In genomic region chr14:74881425-74882102, GRCh38 we compare ENCODE assay signal across 1 cellular context.
TF ChIP-seq lines count a peak whose summit lies in the region.

Gene DLST, plus strand, starts transcription at chr14:74881916. Its CDS starts 38 bp downstream, at chr14:74881954.

TF ChIP-seq in HepG2, 621 proteins besides CTCF, POLR2A, EP300 and RAD21 (continued from another document and continues in another):
- TF ChIP-seq ZFP37 (CRISPR knock-in tag; IDR thresholded peaks at IDR 0.05; ENCODE audit: borderline replicate concordance) (no peak), ATF7 (IDR thresholded peaks at IDR 0.05) (peak; percentile 65), ATF7 (CRISPR knock-in tag; IDR thresholded peaks at IDR 0.05) (no peak), ZBTB7A (CRISPR knock-in tag; IDR thresholded peaks at IDR 0.05) (peak; percentile 42; the same call in 1 of the 2 replicates), IKZF4 (CRISPR knock-in tag; IDR thresholded peaks at IDR 0.05; ENCODE audit: borderline replicate concordance, low read depth, not compliant biosample characterization) (peak; percentile 58), BRCA1 (CRISPR knock-in tag; IDR thresholded peaks at IDR 0.05) (no peak), TOPORS (CRISPR knock-in tag; IDR thresholded peaks at IDR 0.05) (peak; percentile 71; the same call in 1 of the 2 replicates), ETV5 (CRISPR knock-in tag; IDR thresholded peaks at IDR 0.05; ENCODE audit: borderline replicate concordance) (peak; percentile 78), HDAC1 (CRISPR knock-in tag; IDR thresholded peaks at IDR 0.05) (peak; percentile 71), ZNF563 (CRISPR knock-in tag; IDR thresholded peaks at IDR 0.05) (peak; percentile 93), ZNF18 (CRISPR knock-in tag; IDR thresholded peaks at IDR 0.05; ENCODE audit: insufficient replicate concordance) (peak; percentile 32), HNF4G (IDR thresholded peaks at IDR 0.05; ENCODE audit: borderline replicate concordance, low read depth, low read length) (peak; percentile 32; the same call in 1 of the 2 replicates), HNF4G (CRISPR knock-in tag; IDR thresholded peaks at IDR 0.05; ENCODE audit: borderline replicate concordance, low read depth) (no peak), RELA (CRISPR knock-in tag; IDR thresholded peaks at IDR 0.05) (0 out of 2 replicates have a peak, but pooled peaks have one; percentile 41), AKAP8 (CRISPR knock-in tag; IDR thresholded peaks at IDR 0.05) (no peak; the same call in 1 of the 2 replicates), ZNF44 (CRISPR knock-in tag; IDR thresholded peaks at IDR 0.05) (no peak), DNMT1 (CRISPR knock-in tag; IDR thresholded peaks at IDR 0.05) (no peak), EED (CRISPR knock-in tag; IDR thresholded peaks at IDR 0.05) (no peak), ZNF281 (CRISPR knock-in tag; IDR thresholded peaks at IDR 0.05; ENCODE audit: borderline replicate concordance) (0 out of 2 replicates have a peak, but pooled peaks have one; percentile 17), ZNF616 (CRISPR knock-in tag; IDR thresholded peaks at IDR 0.05; ENCODE audit: low read depth) (peak; percentile 34; the same call in 1 of the 2 replicates), ZNF234 (CRISPR knock-in tag; conservative IDR thresholded peaks at IDR 0.05) (0 out of 2 replicates have a peak, but pooled peaks have one; percentile 30), ZBTB26 (CRISPR knock-in tag; IDR thresholded peaks at IDR 0.05; ENCODE audit: borderline replicate concordance) (no peak; the same call in 1 of the 2 replicates), ZNF839 (CRISPR knock-in tag; IDR thresholded peaks at IDR 0.05; ENCODE audit: borderline replicate concordance) (peak; percentile 66; the same call in 1 of the 2 replicates), ZNF280D (CRISPR knock-in tag; IDR thresholded peaks at IDR 0.05) (no peak), HCFC1 (IDR thresholded peaks at IDR 0.05; ENCODE audit: low read depth, low read length) (peak; percentile 65), KLF13 (CRISPR knock-in tag; IDR thresholded peaks at IDR 0.05) (0 out of 2 replicates have a peak, but pooled peaks have one; percentile 49), GTF3A (CRISPR knock-in tag; conservative IDR thresholded peaks at IDR 0.05) (no peak), MIER2 (CRISPR knock-in tag; IDR thresholded peaks at IDR 0.05) (0 out of 2 replicates have a peak, but pooled peaks have one; percentile 58), ZNF33B (CRISPR knock-in tag; IDR thresholded peaks at IDR 0.05) (no peak), PATZ1 (CRISPR knock-in tag; IDR thresholded peaks at IDR 0.05) (no peak; the same call in none of the 2 replicates), GLI4 (CRISPR knock-in tag; IDR thresholded peaks at IDR 0.05; ENCODE audit: borderline replicate concordance) (peak; percentile 54; the same call in 1 of the 2 replicates), ZNF737 (CRISPR knock-in tag; IDR thresholded peaks at IDR 0.05; ENCODE audit: borderline replicate concordance) (no peak), ZNF350 (CRISPR knock-in tag; IDR thresholded peaks at IDR 0.05; ENCODE audit: borderline replicate concordance, low read depth) (peak; percentile 84), KMT2A (CRISPR knock-in tag; IDR thresholded peaks at IDR 0.05) (peak; percentile 96), NFRKB (IDR thresholded peaks at IDR 0.05) (no peak), TMF1 (CRISPR knock-in tag; IDR thresholded peaks at IDR 0.05; ENCODE audit: low read depth) (peak; percentile 79), KLF11 (CRISPR knock-in tag; IDR thresholded peaks at IDR 0.05) (peak; percentile 59; the same call in 1 of the 2 replicates), RAD51 (IDR thresholded peaks at IDR 0.05; ENCODE audit: borderline replicate concordance) (no peak), ZNF570 (CRISPR knock-in tag; IDR thresholded peaks at IDR 0.05; ENCODE audit: borderline replicate concordance) (no peak), ZNF24 (IDR thresholded peaks at IDR 0.05) (no peak), ZNF225 (CRISPR knock-in tag; IDR thresholded peaks at IDR 0.05) (peak; percentile 28; the same call in 1 of the 2 replicates)
- TF ChIP-seq, protein P1, sequence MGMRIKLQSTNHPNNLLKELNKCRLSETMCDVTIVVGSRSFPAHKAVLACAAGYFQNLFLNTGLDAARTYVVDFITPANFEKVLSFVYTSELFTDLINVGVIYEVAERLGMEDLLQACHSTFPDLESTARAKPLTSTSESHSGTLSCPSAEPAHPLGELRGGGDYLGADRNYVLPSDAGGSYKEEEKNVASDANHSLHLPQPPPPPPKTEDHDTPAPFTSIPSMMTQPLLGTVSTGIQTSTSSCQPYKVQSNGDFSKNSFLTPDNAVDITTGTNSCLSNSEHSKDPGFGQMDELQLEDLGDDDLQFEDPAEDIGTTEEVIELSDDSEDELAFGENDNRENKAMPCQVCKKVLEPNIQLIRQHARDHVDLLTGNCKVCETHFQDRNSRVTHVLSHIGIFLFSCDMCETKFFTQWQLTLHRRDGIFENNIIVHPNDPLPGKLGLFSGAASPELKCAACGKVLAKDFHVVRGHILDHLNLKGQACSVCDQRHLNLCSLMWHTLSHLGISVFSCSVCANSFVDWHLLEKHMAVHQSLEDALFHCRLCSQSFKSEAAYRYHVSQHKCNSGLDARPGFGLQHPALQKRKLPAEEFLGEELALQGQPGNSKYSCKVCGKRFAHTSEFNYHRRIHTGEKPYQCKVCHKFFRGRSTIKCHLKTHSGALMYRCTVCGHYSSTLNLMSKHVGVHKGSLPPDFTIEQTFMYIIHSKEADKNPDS (CRISPR knock-in tag; IDR thresholded peaks at IDR 0.05) = no peak
- TF ChIP-seq, protein P2, sequence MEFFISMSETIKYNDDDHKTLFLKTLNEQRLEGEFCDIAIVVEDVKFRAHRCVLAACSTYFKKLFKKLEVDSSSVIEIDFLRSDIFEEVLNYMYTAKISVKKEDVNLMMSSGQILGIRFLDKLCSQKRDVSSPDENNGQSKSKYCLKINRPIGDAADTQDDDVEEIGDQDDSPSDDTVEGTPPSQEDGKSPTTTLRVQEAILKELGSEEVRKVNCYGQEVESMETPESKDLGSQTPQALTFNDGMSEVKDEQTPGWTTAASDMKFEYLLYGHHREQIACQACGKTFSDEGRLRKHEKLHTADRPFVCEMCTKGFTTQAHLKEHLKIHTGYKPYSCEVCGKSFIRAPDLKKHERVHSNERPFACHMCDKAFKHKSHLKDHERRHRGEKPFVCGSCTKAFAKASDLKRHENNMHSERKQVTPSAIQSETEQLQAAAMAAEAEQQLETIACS (CRISPR knock-in tag; IDR thresholded peaks at IDR 0.05) = no peak
- TF ChIP-seq, protein P3, sequence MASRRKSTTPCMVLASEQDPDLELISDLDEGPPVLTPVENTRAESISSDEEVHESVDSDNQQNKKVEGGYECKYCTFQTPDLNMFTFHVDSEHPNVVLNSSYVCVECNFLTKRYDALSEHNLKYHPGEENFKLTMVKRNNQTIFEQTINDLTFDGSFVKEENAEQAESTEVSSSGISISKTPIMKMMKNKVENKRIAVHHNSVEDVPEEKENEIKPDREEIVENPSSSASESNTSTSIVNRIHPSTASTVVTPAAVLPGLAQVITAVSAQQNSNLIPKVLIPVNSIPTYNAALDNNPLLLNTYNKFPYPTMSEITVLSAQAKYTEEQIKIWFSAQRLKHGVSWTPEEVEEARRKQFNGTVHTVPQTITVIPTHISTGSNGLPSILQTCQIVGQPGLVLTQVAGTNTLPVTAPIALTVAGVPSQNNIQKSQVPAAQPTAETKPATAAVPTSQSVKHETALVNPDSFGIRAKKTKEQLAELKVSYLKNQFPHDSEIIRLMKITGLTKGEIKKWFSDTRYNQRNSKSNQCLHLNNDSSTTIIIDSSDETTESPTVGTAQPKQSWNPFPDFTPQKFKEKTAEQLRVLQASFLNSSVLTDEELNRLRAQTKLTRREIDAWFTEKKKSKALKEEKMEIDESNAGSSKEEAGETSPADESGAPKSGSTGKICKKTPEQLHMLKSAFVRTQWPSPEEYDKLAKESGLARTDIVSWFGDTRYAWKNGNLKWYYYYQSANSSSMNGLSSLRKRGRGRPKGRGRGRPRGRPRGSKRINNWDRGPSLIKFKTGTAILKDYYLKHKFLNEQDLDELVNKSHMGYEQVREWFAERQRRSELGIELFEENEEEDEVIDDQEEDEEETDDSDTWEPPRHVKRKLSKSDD (CRISPR knock-in tag; IDR thresholded peaks at IDR 0.05; ENCODE audit: low read depth) = 0 out of 2 replicates have a peak, but pooled peaks have one; percentile 54
- TF ChIP-seq, protein P4, sequence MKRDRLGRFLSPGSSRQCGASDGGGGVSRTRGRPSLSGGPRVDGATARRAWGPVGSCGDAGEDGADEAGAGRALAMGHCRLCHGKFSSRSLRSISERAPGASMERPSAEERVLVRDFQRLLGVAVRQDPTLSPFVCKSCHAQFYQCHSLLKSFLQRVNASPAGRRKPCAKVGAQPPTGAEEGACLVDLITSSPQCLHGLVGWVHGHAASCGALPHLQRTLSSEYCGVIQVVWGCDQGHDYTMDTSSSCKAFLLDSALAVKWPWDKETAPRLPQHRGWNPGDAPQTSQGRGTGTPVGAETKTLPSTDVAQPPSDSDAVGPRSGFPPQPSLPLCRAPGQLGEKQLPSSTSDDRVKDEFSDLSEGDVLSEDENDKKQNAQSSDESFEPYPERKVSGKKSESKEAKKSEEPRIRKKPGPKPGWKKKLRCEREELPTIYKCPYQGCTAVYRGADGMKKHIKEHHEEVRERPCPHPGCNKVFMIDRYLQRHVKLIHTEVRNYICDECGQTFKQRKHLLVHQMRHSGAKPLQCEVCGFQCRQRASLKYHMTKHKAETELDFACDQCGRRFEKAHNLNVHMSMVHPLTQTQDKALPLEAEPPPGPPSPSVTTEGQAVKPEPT (CRISPR knock-in tag; IDR thresholded peaks at IDR 0.05; ENCODE audit: low read depth) = no peak
